Comparison of ENCODE assay signal across 16 cellular contexts in the genomic region with DNA sequence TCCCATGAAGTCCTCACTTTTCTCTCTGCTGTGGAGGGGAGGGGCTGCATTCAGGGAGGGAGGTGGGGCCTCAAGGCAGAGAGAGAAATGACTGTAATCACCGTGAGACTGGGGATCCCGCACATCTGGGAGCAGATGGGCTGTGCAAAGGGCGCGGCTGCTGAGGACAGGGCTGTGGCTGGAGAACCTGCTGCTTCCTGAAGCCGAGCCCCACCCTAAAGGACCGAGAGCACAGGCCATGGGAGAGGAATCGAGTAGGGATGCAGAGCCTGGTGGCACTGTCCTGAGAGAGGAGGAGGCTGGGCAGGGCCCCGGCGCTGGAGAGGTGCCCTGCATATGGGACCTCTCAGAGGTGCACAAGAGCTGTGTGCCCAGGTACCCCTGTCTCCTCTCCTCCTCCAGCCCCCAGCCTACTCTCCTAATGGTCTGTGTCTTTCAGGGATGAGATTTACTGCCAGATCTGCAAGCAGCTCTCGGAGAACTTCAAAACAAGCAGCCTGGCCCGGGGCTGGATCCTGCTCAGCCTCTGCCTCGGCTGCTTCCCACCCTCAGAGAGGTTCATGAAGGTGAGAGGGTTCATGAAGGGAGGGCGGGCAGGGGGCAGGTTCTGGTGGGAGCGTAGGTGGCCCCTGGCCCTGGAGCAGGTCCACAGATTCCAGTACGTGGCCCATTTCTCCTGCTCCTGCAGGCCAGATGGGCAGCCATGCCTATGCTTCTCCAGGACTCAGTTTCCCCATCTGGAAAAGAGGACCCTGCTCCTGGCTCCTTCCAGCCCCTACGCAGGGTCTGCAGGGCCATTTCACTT. TPM values are rescaled to one million over a fixed set of nuclear protein-coding genes. Genes with fewer than 3 reads are reported as not detected.
DNase-seq lines count a peak whose midpoint lies in the region; ATAC-seq, FAIRE-seq and TF ChIP-seq lines count a peak whose summit lies in the region.
"Had no signal": no experiment of that assay in that cellular context is flagged by ENCODE, and none has a peak within 500 bp of the region (broad histone marks: within the 10 kb centered on the region; RNA-seq: fewer than 3 reads in every experiment).

No MANE protein-coding gene starts in this region.

- no peaks in the 10 kb centered on the region for H3K27me3 ChIP-seq in H7 (ENCODE audit: control insufficient read depth, insufficient read depth, low read length)
- no peaks in the 10 kb centered on the region for H3K27me3 ChIP-seq in bronchial epithelial cell (ENCODE audit: control insufficient read depth, insufficient read depth, low read length)
- no peaks in the 10 kb centered on the region for H3K27me3 ChIP-seq in osteoblast (ENCODE audit: insufficient read depth, low read length)
- H3K27me3 ChIP-seq in esophagus muscularis mucosa: peaks cover 0 to 46% (median 26%) of the 10 kb centered on the region in 4 donors
- no peaks in the 10 kb centered on the region for H3K27me3 ChIP-seq in prostate gland (replicated peaks; ENCODE audit: insufficient read depth)
- H3K27me3 ChIP-seq: right atrium auricular region had no signal

- TF ChIP-seq EP300 in esophagus muscularis mucosa (IDR thresholded peaks at IDR 0.05): no peak

- no peak for ATAC-seq in GM18909 (IDR thresholded peaks at IDR 0.05; ENCODE audit: poor library complexity, unreplicated experiment)
- ATAC-seq: Right ventricle myocardium inferior; stimulated activated naive CD8-positive, alpha-beta T cell treated with anti-CD3 and anti-CD28 coated beads, Interleukin-15, amount 100 ng/mL, for 72 hours had no signal

- no peak for FAIRE-seq in D721Med (lab: Jason Lieb, UNC)
- FAIRE-seq in bronchial epithelial cell (lab: Jason Lieb, UNC): peak; percentile 47

- H3K79me2 ChIP-seq in osteoblast (ENCODE audit: insufficient read depth, low read length): no peaks in the 10 kb centered on the region

- DNase-seq in D721Med (ENCODE audit: insufficient read length, low spot score): peak; percentile 11
- DNase-seq in H7: peak; percentile 68
- no peak for DNase-seq in bronchial epithelial cell (ENCODE audit: low read depth)
- DNase-seq in osteoblast (ENCODE audit: insufficient read length, low spot score, missing footprints): peak; percentile 87
- no peak for DNase-seq in esophagus muscularis mucosa (ENCODE audit: extremely low spot score)
- no peak for DNase-seq in prostate gland (ENCODE audit: low spot score)
- DNase-seq: activated T-cell treated with anti-CD3 and anti-CD28 coated beads for 4 hours; C1 segment of cervical spinal cord; effector CD4-positive, alpha-beta T cell; foreskin fibroblast; NCI-H446 had no signal

- H3K4me3 ChIP-seq in H7 (ENCODE audit: insufficient read depth, low read depth, low read length) (no peak overlapping the region), bronchial epithelial cell (ENCODE audit: low read depth, low read length) (no peak overlapping the region), osteoblast (ENCODE audit: insufficient read depth, low read length) (no peak overlapping the region), esophagus muscularis mucosa (no peak overlapping the region), prostate gland (no peak overlapping the region)
- H3K4me3 ChIP-seq: right atrium auricular region had no signal

- H4K20me1 ChIP-seq in osteoblast (ENCODE audit: insufficient read depth, low read length): no peaks in the 10 kb centered on the region

- H3K36me3 ChIP-seq in H7 (replicated peaks; ENCODE audit: control insufficient read depth, insufficient read depth, low read length) (no peaks in the 10 kb centered on the region), bronchial epithelial cell (ENCODE audit: control insufficient read depth, insufficient read depth, low read length) (no peaks in the 10 kb centered on the region), osteoblast (ENCODE audit: insufficient read depth, low read length) (no peaks in the 10 kb centered on the region), esophagus muscularis mucosa (no peaks in the 10 kb centered on the region), prostate gland (no peaks in the 10 kb centered on the region)
- H3K36me3 ChIP-seq: right atrium auricular region had no signal

- intact Hi-C loops in esophagus muscularis mucosa (cut with DNase I) (no loop called here), prostate gland (cut with DNase I) (no loop called here)

- H2AFZ ChIP-seq in osteoblast (ENCODE audit: low read length): no peak overlapping the region

- H3K27ac ChIP-seq in osteoblast (ENCODE audit: low read depth, low read length): no peak overlapping the region
- no peak overlapping the region for H3K27ac ChIP-seq in esophagus muscularis mucosa (replicated peaks in 1 of 4)
- H3K27ac ChIP-seq in prostate gland: no peak overlapping the region
- H3K27ac ChIP-seq: right atrium auricular region had no signal

- peaks cover 6% of the 10 kb centered on the region for H3K4me1 ChIP-seq in osteoblast (ENCODE audit: insufficient read depth, low read length)
- no peaks in the 10 kb centered on the region for H3K4me1 ChIP-seq in esophagus muscularis mucosa
- H3K4me1 ChIP-seq in prostate gland (replicated peaks): no peaks in the 10 kb centered on the region
- H3K4me1 ChIP-seq: right atrium auricular region had no signal

- 75% methylated on average over 14 of the region's 16 CpGs for WGBS in esophagus muscularis mucosa
- WGBS in prostate gland: 72% methylated on average over 16 of the region's 16 CpGs

- H3K9me3 ChIP-seq in osteoblast (ENCODE audit: low read depth, low read length): no peaks in the 10 kb centered on the region
- H3K9me3 ChIP-seq in esophagus muscularis mucosa: no peaks in the 10 kb centered on the region
- H3K9me3 ChIP-seq in prostate gland: no peaks in the 10 kb centered on the region
- H3K9me3 ChIP-seq: right atrium auricular region had no signal

- no peak for TF ChIP-seq POLR2A in esophagus muscularis mucosa (IDR thresholded peaks at IDR 0.05; ENCODE audit: low read depth)
- TF ChIP-seq POLR2A in prostate gland (IDR thresholded peaks at IDR 0.05): no peak

- H3K4me2 ChIP-seq in osteoblast (ENCODE audit: insufficient read depth, low read length): no peak overlapping the region

- no peak for TF ChIP-seq CTCF in D721Med (IDR thresholded peaks at IDR 0.05; ENCODE audit: insufficient read depth, missing control alignments)
- no peak for TF ChIP-seq CTCF in bronchial epithelial cell (IDR thresholded peaks at IDR 0.05; ENCODE audit: insufficient read depth, low read length, severe bottlenecking)
- no peak for TF ChIP-seq CTCF in osteoblast (IDR thresholded peaks at IDR 0.05; ENCODE audit: extremely low read depth, low read depth, low read length)
- no peak for TF ChIP-seq CTCF in esophagus muscularis mucosa (IDR thresholded peaks at IDR 0.05)
- TF ChIP-seq CTCF in prostate gland (IDR thresholded peaks at IDR 0.05): no peak

RNA-seq across cellular contexts. Expression of gene GPR17, which starts 25.9 kb away (rescaled TPM):
- total RNA-seq in H7 (2014; rRNA removed; shearing (Covaris generic)): not detected in 2 replicates
- not detected in 2 replicates for total RNA-seq in bronchial epithelial cell
- total RNA-seq in osteoblast: not detected in 2 replicates
- under 1 TPM in 1 of 4 donors, not detected in 3; 0.40 TPM for total RNA-seq in esophagus muscularis mucosa
- total RNA-seq in prostate gland: not detected
- total RNA-seq: G401 had no signal

RNA-seq across cellular contexts. Expression of gene LIMS2, which starts 55.2 kb away (rescaled TPM):
- 0.33 and 1.4 TPM in 2 replicates for total RNA-seq in H7 (2014; rRNA removed; shearing (Covaris generic))
- total RNA-seq in bronchial epithelial cell (0.79 TPM in 1 of 2 replicates, not detected in the other), osteoblast (11.2 and 14.8 TPM in 2 replicates), esophagus muscularis mucosa (100 to 1,000 TPM in 3 of 4 donors, 10 to 100 TPM in 1; 99.2 to 342 (median 175) TPM), prostate gland (10 to 100 TPM; 31.9 to 63.2 TPM)

Comparison
In these comparisons a context has a peak if more than half of its experiments do, and no peak if none do; other contexts are left out.
1. DNase-seq: peak in D721Med (single experiment), H7 (single experiment) and osteoblast (single experiment); none in bronchial epithelial cell (single experiment), esophagus muscularis mucosa (single experiment) and prostate gland (single experiment).